9 cellular contexts compared by ENCODE assay signal in genomic region chr6:167202613-167203012, GRCh38. TPM values are rescaled to one million over a fixed set of nuclear protein-coding genes. Genes with fewer than 3 reads are reported as not detected.
"Had no signal": no experiment of that assay in that cellular context is flagged by ENCODE, and none has a peak within 500 bp of the region (broad histone marks: within the 10 kb centered on the region; RNA-seq: fewer than 3 reads in every experiment).

No MANE protein-coding gene starts in this region.

RNA-seq across cellular contexts. Expression of gene GPR31, which starts 44.8 kb away (rescaled TPM):
- total RNA-seq: LHCN-M2, MCF 10A, NCI-H460, OCI-LY7, PC-9, Peyer's patch, Right ventricle myocardium superior, SJSA1 had no signal
- polyA plus RNA-seq: SK-N-SH had no signal
